Comparison of ENCODE assay signal across 20 cellular contexts in genomic region chr10:123784216-123784615, GRCh38.
"Had no signal": no experiment of that assay in that cellular context is flagged by ENCODE, and none has a peak within 500 bp of the region (broad histone marks: within the 10 kb centered on the region; RNA-seq: fewer than 3 reads in every experiment).

No MANE protein-coding gene starts in this region.

- H3K27me3 ChIP-seq: esophagus muscularis mucosa had no signal

- H3K36me3 ChIP-seq: gastrocnemius medialis, heart right ventricle, left lung, lower lobe of right lung had no signal

- H3K9me3 ChIP-seq: esophagus muscularis mucosa, gastrocnemius medialis, lower lobe of right lung had no signal

- H3K4me1 ChIP-seq: gastrocnemius medialis, left lung, lower lobe of right lung had no signal

- FAIRE-seq: endothelial cell of umbilical vein, islet of Langerhans, keratinocyte had no signal

- H3K27ac Mint-ChIP-seq: mesothelial cell of epicardium had no signal

- H3K4me3 ChIP-seq: coronary artery, dorsolateral prefrontal cortex, esophagus muscularis mucosa, gastrocnemius medialis, heart right ventricle, left lung, lower lobe of right lung, mucosa of descending colon had no signal

- H3K36me3 Mint-ChIP-seq: mesothelial cell of epicardium had no signal

- H3K4me3 Mint-ChIP-seq: mesothelial cell of epicardium had no signal

- H3K27ac ChIP-seq: coronary artery, dorsolateral prefrontal cortex, gastrocnemius medialis, left lung, lower lobe of right lung had no signal

- DNase-seq: dorsolateral prefrontal cortex; effector CD4-positive, alpha-beta T cell; effector memory CD4-positive, alpha-beta T cell; foreskin melanocyte; gastrocnemius medialis; glutamatergic neuron; heart right ventricle; hippocampal formation; left cardiac atrium; left lung; left ventricle myocardium superior; lower lobe of right lung; mesenchymal stem cell; mucosa of descending colon had no signal
